18 cellular contexts compared by ENCODE assay signal in genomic region chr15:41921167-41921566, GRCh38. TPM values are rescaled to one million over a fixed set of nuclear protein-coding genes. Genes with fewer than 3 reads are reported as not detected.
DNase-seq lines count a peak whose midpoint lies in the region; ATAC-seq, FAIRE-seq and TF ChIP-seq lines count a peak whose summit lies in the region.
"Had no signal": no experiment of that assay in that cellular context is flagged by ENCODE, and none has a peak within 500 bp of the region (broad histone marks: within the 10 kb centered on the region; RNA-seq: fewer than 3 reads in every experiment).

No MANE protein-coding gene starts in this region.

- peaks cover 0 to 9% of the 10 kb centered on the region in 2 donors for H3K4me1 ChIP-seq in breast epithelium
- H3K4me1 ChIP-seq in mammary epithelial cell (ENCODE audit: insufficient read depth, low read length): peaks cover 19% of the 10 kb centered on the region
- H3K4me1 ChIP-seq in fibroblast of lung (ENCODE audit: control insufficient read depth, extremely low read depth, insufficient read depth, low read length): peaks cover 18% of the 10 kb centered on the region
- H3K4me1 ChIP-seq in neural progenitor cell: no peaks in the 10 kb centered on the region
- H3K4me1 ChIP-seq in aorta (ENCODE audit: control insufficient read depth in 1 of 2, insufficient read depth in 2 of 2, low read length in 2 of 2): peaks cover 0 to 2% of the 10 kb centered on the region in 2 donors

- no peak overlapping the region for H3K4me3 ChIP-seq in breast epithelium
- H3K4me3 ChIP-seq in mammary epithelial cell (replicated peaks in 1 of 3; ENCODE audit: insufficient read depth in 1 of 3, low read depth in 2 of 3, low read length in 3 of 3): no peak overlapping the region
- H3K4me3 ChIP-seq in fibroblast of lung (replicated peaks in 1 of 4; ENCODE audit: control extremely low read depth in 1 of 4, insufficient read depth in 1 of 4, low read depth in 3 of 4, low read length in 4 of 4): no peak overlapping the region
- no peak overlapping the region for H3K4me3 ChIP-seq in neural progenitor cell
- H3K4me3 ChIP-seq in aorta (ENCODE audit: low read length in 2 of 2): no peak overlapping the region
- H3K4me3 ChIP-seq: skin epidermis had no signal

- CTCF ChIA-PET in mammary epithelial cell (lab: Charles Lee; ENCODE audit: low non-redundant PET): no interaction called here

- H3K36me3 Mint-ChIP-seq in neural progenitor cell: peaks cover 2% of the 10 kb centered on the region
- H3K36me3 Mint-ChIP-seq: natural killer cell treated with Interleukin-12 subunit alpha and Interleukin-12 subunit beta and Interleukin-15 and Interleukin-18, amount 100 ng/mL, for 72 hours had no signal

- H3K27me3 ChIP-seq in breast epithelium (no peaks in the 10 kb centered on the region), mammary epithelial cell (ENCODE audit: insufficient read depth, low read length) (no peaks in the 10 kb centered on the region), fibroblast of lung (ENCODE audit: control insufficient read depth, insufficient read depth, low read length) (no peaks in the 10 kb centered on the region), neural progenitor cell (no peaks in the 10 kb centered on the region), aorta (ENCODE audit: control insufficient read depth in 1 of 2, insufficient read depth in 2 of 2, low read length in 1 of 2) (no peaks in the 10 kb centered on the region)

- no peak overlapping the region for H2AFZ ChIP-seq in mammary epithelial cell (ENCODE audit: low read depth, low read length)
- H2AFZ ChIP-seq in fibroblast of lung (ENCODE audit: low read length): no peak overlapping the region
- H2AFZ ChIP-seq in neural progenitor cell (replicated peaks): no peak overlapping the region

- H3K27ac Mint-ChIP-seq in neural progenitor cell: peak overlapping the region; percentile 12
- H3K27ac Mint-ChIP-seq: activated CD4-positive, alpha-beta memory T cell treated with anti-CD3 and anti-CD28 coated beads for 36 hours; natural killer cell treated with Interleukin-12 subunit alpha and Interleukin-12 subunit beta and Interleukin-15 and Interleukin-18, amount 100 ng/mL, for 72 hours; stimulated activated naive CD8-positive, alpha-beta T cell treated with anti-CD3 and anti-CD28 coated beads, Interleukin-15, Interleukin-2, amounts not matched to agents 100 ng/mL and 50 ng/mL, for 24 hours had no signal

- WGBS in mammary epithelial cell (ENCODE audit: low coverage, missing lambda C conversion rate): 100% methylated on average over 9 of the region's 9 CpGs
- 35 to 36% methylated on average over 9 of the region's 9 CpGs for WGBS in aorta, 2 donors

- H3K27ac ChIP-seq in breast epithelium: peak overlapping the region; percentile 10 to 12
- no peak overlapping the region for H3K27ac ChIP-seq in mammary epithelial cell (ENCODE audit: insufficient read depth, low read depth, low read length)
- H3K27ac ChIP-seq in fibroblast of lung (ENCODE audit: insufficient read depth, low read length): no peak overlapping the region
- no peak overlapping the region for H3K27ac ChIP-seq in neural progenitor cell
- peak overlapping the region; percentile 2 to 9 for H3K27ac ChIP-seq in aorta (ENCODE audit: low read depth in 1 of 2, low read length in 2 of 2)
- H3K27ac ChIP-seq: skin epidermis had no signal

- intact Hi-C loops in breast epithelium (cut with DNase I; ENCODE audit: low total_unique reads) (no loop called here), mammary epithelial cell (cut with micrococcal nuclease) (no loop called here), aorta (cut with DNase I) (loop anchor here in 1 of 2 donors (10.0 kb wide), 1 partner anchor 134 kb away; no protein-coding TSS in a partner anchor)

- no peak for TF ChIP-seq POLR2A in breast epithelium (IDR thresholded peaks at IDR 0.05)

- no TSS peak for BruUV-seq in mammary epithelial cell (replicated peaks; lab: Mats Ljungman, UMichigan)

- no peak overlapping the region for H3K4me3 Mint-ChIP-seq in neural progenitor cell
- H3K4me3 Mint-ChIP-seq: activated CD4-positive, alpha-beta memory T cell treated with anti-CD3 and anti-CD28 coated beads for 36 hours; natural killer cell treated with Interleukin-12 subunit alpha and Interleukin-12 subunit beta and Interleukin-15 and Interleukin-18, amount 100 ng/mL, for 72 hours; stimulated activated naive CD8-positive, alpha-beta T cell treated with anti-CD3 and anti-CD28 coated beads, Interleukin-15, Interleukin-2, amounts not matched to agents 100 ng/mL and 50 ng/mL, for 24 hours had no signal

- no peaks in the 10 kb centered on the region for H3K9me3 Mint-ChIP-seq in neural progenitor cell
- H3K9me3 Mint-ChIP-seq: activated CD4-positive, alpha-beta memory T cell treated with anti-CD3 and anti-CD28 coated beads for 36 hours; natural killer cell treated with Interleukin-12 subunit alpha and Interleukin-12 subunit beta and Interleukin-15 and Interleukin-18, amount 100 ng/mL, for 72 hours; stimulated activated naive CD8-positive, alpha-beta T cell treated with anti-CD3 and anti-CD28 coated beads, Interleukin-15, Interleukin-2, amounts not matched to agents 100 ng/mL and 50 ng/mL, for 24 hours had no signal

- no peak overlapping the region for H3K4me2 ChIP-seq in mammary epithelial cell (ENCODE audit: insufficient read depth, low read depth, low read length)
- no peak overlapping the region for H3K4me2 ChIP-seq in fibroblast of lung (ENCODE audit: extremely low read depth, insufficient read depth, low read length)
- no peak overlapping the region for H3K4me2 ChIP-seq in neural progenitor cell

- dilution Hi-C loops in mammary epithelial cell (cut with HindIII; ENCODE audit: low sequenced_read_pairs): no loop called here

- H4K20me1 ChIP-seq in mammary epithelial cell (ENCODE audit: insufficient read depth, low read length) (no peaks in the 10 kb centered on the region), fibroblast of lung (ENCODE audit: control insufficient read depth, extremely low read depth, insufficient read depth, low read length) (no peaks in the 10 kb centered on the region), neural progenitor cell (ENCODE audit: low read depth) (no peaks in the 10 kb centered on the region)

- FAIRE-seq in GM19239 (lab: Jason Lieb, UNC): no peak
- FAIRE-seq: H54 had no signal

- H3K36me3 ChIP-seq in breast epithelium: no peaks in the 10 kb centered on the region
- H3K36me3 ChIP-seq in mammary epithelial cell (ENCODE audit: insufficient read depth, low read length): peaks cover 23% of the 10 kb centered on the region
- H3K36me3 ChIP-seq in fibroblast of lung (ENCODE audit: control insufficient read depth, insufficient read depth, low read length): peaks cover 10% of the 10 kb centered on the region
- H3K36me3 ChIP-seq in neural progenitor cell: no peaks in the 10 kb centered on the region
- no peaks in the 10 kb centered on the region for H3K36me3 ChIP-seq in aorta (ENCODE audit: control insufficient read depth in 1 of 2, insufficient read depth in 2 of 2, low read length in 1 of 2)

- ATAC-seq in aorta (ENCODE audit: low FRiP score): no peak
- ATAC-seq: natural killer cell treated with Interleukin-12 subunit alpha and Interleukin-12 subunit beta and Interleukin-15 and Interleukin-18, amount 100 ng/mL, for 72 hours had no signal

- no peak overlapping the region for H3K9ac ChIP-seq in mammary epithelial cell (ENCODE audit: insufficient read depth, low read length)
- H3K9ac ChIP-seq in fibroblast of lung (ENCODE audit: insufficient read depth, low read length): no peak overlapping the region
- peak overlapping the region; percentile 14 for H3K9ac ChIP-seq in neural progenitor cell

- H3K27me3 Mint-ChIP-seq in neural progenitor cell (ENCODE audit: insufficient read depth, low read depth): peaks cover 2% of the 10 kb centered on the region
- H3K27me3 Mint-ChIP-seq: activated CD4-positive, alpha-beta memory T cell treated with anti-CD3 and anti-CD28 coated beads for 36 hours; natural killer cell treated with Interleukin-12 subunit alpha and Interleukin-12 subunit beta and Interleukin-15 and Interleukin-18, amount 100 ng/mL, for 72 hours; stimulated activated naive CD8-positive, alpha-beta T cell treated with anti-CD3 and anti-CD28 coated beads, Interleukin-15, Interleukin-2, amounts not matched to agents 100 ng/mL and 50 ng/mL, for 24 hours had no signal

- DNase-seq in breast epithelium (ENCODE audit: low spot score in 2 of 2) (peak in 1 of 2 donors; percentile 36), mammary epithelial cell (no peak), fibroblast of lung (ENCODE audit: low read depth in 2 of 2) (peak; percentile 29 to 55), neural progenitor cell (ENCODE audit: low spot score) (no peak), aorta (no peak), GM19239 (ENCODE audit: insufficient read length, low spot score) (no peak), SHP77 (lab: John Stamatoyannopoulos, UW) (no peak), dermis blood vessel endothelial cell (no peak)
- DNase-seq: 8988T; activated CD4-positive, alpha-beta memory T cell treated with anti-CD3 and anti-CD28 coated beads for 36 hours; activated T-cell treated with anti-CD3 and anti-CD28 coated beads, Interleukin-2, amount 50 U/mL, for 48 hours; cortex of kidney; NCI-H1105 treated with DMSO at 0.1 percent for 48 hours; NCI-H345 had no signal

- in situ Hi-C loops in mammary epithelial cell (cut with MboI; ENCODE audit: low sequenced_read_pairs in 2 of 2): no loop called here

- H3K79me2 ChIP-seq in mammary epithelial cell (ENCODE audit: insufficient read depth, low read length) (peaks cover 82% of the 10 kb centered on the region), fibroblast of lung (ENCODE audit: control insufficient read depth, insufficient read depth, low read length) (no peaks in the 10 kb centered on the region), neural progenitor cell (ENCODE audit: low read depth) (no peaks in the 10 kb centered on the region)

- TF ChIP-seq CTCF in breast epithelium (IDR thresholded peaks at IDR 0.05): no peak
- TF ChIP-seq CTCF in mammary epithelial cell (conservative IDR thresholded peaks at IDR 0.05 in 1 of 2, IDR thresholded peaks at IDR 0.05 in 1 of 2; ENCODE audit: extremely low read depth in 1 of 2, insufficient read depth in 1 of 2, low read depth in 1 of 2, low read length in 2 of 2): no peak
- no peak for TF ChIP-seq CTCF in fibroblast of lung (conservative IDR thresholded peaks at IDR 0.05 in 1 of 2, IDR thresholded peaks at IDR 0.05 in 1 of 2; ENCODE audit: low read depth in 1 of 2, low read length in 2 of 2)
- TF ChIP-seq CTCF in neural progenitor cell (IDR thresholded peaks at IDR 0.05): no peak

- H3K4me1 Mint-ChIP-seq in neural progenitor cell: peaks cover 25% of the 10 kb centered on the region

- no peaks in the 10 kb centered on the region for H3K9me3 ChIP-seq in breast epithelium
- no peaks in the 10 kb centered on the region for H3K9me3 ChIP-seq in mammary epithelial cell (replicated peaks; ENCODE audit: insufficient read depth, low read length)
- H3K9me3 ChIP-seq in fibroblast of lung (ENCODE audit: control insufficient read depth, insufficient read depth, low read depth, low read length): no peaks in the 10 kb centered on the region
- no peaks in the 10 kb centered on the region for H3K9me3 ChIP-seq in neural progenitor cell (ENCODE audit: low read depth)
- H3K9me3 ChIP-seq in aorta (ENCODE audit: control insufficient read depth, low read length): no peaks in the 10 kb centered on the region

- H3F3A ChIP-seq in neural progenitor cell (ENCODE audit: low read depth): no peaks in the 10 kb centered on the region

RNA-seq across cellular contexts. Expression of gene SPTBN5, which starts 27.3 kb away (rescaled TPM):
- total RNA-seq in breast epithelium (1 to 10 TPM in 2 of 3 donors, under 1 TPM in 1; 0.16 to 2.3 (median 2.0) TPM), mammary epithelial cell (10 to 100 TPM in 1 of 2 donors, 1 to 10 TPM in 1; 3.0 to 17.0 TPM), fibroblast of lung (0.26 and 0.66 TPM in 2 replicates), neural progenitor cell (ENCODE audit: low replicate concordance) (0.15 TPM in 1 of 2 replicates, not detected in the other), aorta (1 to 10 TPM; 1.9 to 5.5 TPM), dermis blood vessel endothelial cell (3.2 and 11.1 TPM in 2 replicates)
- polyA plus RNA-seq in mammary epithelial cell (2.1 TPM), fibroblast of lung (0.21 and 0.43 TPM in 2 replicates), aorta (10 to 100 TPM in 1 of 2 donors, under 1 TPM in 1; 0.63 to 10.5 TPM)
- polyA minus RNA-seq in mammary epithelial cell (0.93 TPM), fibroblast of lung (ENCODE audit: low replicate concordance) (0.04 and 0.20 TPM in 2 replicates)
- 0.30 and 0.35 TPM in 2 replicates for polyA plus RNA-seq in fibroblast of lung (2012)

RNA-seq across cellular contexts. Expression of gene EHD4, which starts 51.2 kb away (rescaled TPM):
- total RNA-seq in breast epithelium: 10 to 100 TPM; 30.2 to 30.5 (median 30.4) TPM
- 10 to 100 TPM; 53.6 to 65.0 TPM for total RNA-seq in mammary epithelial cell
- 55.8 TPM for polyA plus RNA-seq in mammary epithelial cell
- polyA minus RNA-seq in mammary epithelial cell: 66.8 TPM
- 9.5 and 22.0 TPM in 2 replicates for total RNA-seq in fibroblast of lung
- 19.3 and 37.0 TPM in 2 replicates for polyA plus RNA-seq in fibroblast of lung
- 18.3 and 34.2 TPM in 2 replicates for polyA plus RNA-seq in fibroblast of lung (2012)
- 30.0 and 48.4 TPM in 2 replicates for polyA minus RNA-seq in fibroblast of lung (ENCODE audit: low replicate concordance)
- 6.9 and 11.9 TPM in 2 replicates for total RNA-seq in neural progenitor cell (ENCODE audit: low replicate concordance)
- total RNA-seq in aorta: 10 to 100 TPM; 47.3 to 56.6 TPM
- polyA plus RNA-seq in aorta: 10 to 100 TPM; 11.4 to 12.6 TPM
- 84.4 and 128 TPM in 2 replicates for total RNA-seq in dermis blood vessel endothelial cell

Comparison
In these comparisons a context has a peak if more than half of its experiments do, and no peak if none do; other contexts are left out.
1. H3K27ac ChIP-seq: peak in breast epithelium (2 of 2) and aorta (2 of 2); none in mammary epithelial cell (single experiment), fibroblast of lung (single experiment) and neural progenitor cell (single experiment).
2. DNase-seq: peak in fibroblast of lung (2 of 2); none in mammary epithelial cell (single experiment), neural progenitor cell (single experiment), aorta (0 of 2), GM19239 (single experiment), SHP77 (0 of 2) and dermis blood vessel endothelial cell (single experiment).